ENCODE assay signal across 15 cellular contexts in the genomic region with DNA sequence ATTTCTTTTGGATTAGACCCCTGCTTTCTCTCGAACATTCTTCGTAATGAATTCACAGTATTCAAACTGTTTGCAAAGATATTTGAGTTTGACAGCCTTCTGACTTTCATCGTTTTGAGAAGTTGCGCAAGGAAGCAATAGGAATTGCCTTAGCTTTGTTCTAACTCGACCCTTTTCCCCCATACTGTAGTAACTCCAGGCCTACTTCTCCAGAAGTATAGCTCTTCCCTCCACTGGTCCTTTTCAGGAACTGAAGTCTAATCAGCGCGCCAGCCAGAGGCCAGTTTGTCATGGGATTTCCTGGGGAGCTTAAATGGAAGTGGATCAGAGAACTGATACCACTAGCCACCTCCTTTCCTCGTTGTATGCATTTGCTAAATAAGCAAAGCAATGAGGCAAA. TPM values are rescaled to one million over a fixed set of nuclear protein-coding genes. Genes with fewer than 3 reads are reported as not detected.
DNase-seq lines count a peak whose midpoint lies in the region; ATAC-seq, FAIRE-seq and TF ChIP-seq lines count a peak whose summit lies in the region.
"Had no signal": no experiment of that assay in that cellular context is flagged by ENCODE, and none has a peak within 500 bp of the region (broad histone marks: within the 10 kb centered on the region; RNA-seq: fewer than 3 reads in every experiment).

No MANE protein-coding gene starts in this region.

- peaks cover 84% of the 10 kb centered on the region for H3K36me3 Mint-ChIP-seq in Calu3 (ENCODE audit: insufficient read depth, unreplicated experiment)

- dilution Hi-C loops in mammary epithelial cell (cut with HindIII; ENCODE audit: low sequenced_read_pairs): no loop called here

- DNase-seq in A549 (ENCODE audit: low read depth in 1 of 2, low spot score in 1 of 2) (no peak), Calu3 (no peak), mammary epithelial cell (no peak), left lung (no peak), NCI-H1417 treated with DMSO at 0.1 percent for 48 hours (lab: John Stamatoyannopoulos, UW) (no peak), mesenchymal stem cell (no peak)
- DNase-seq: DMS79, NCI-H1105 treated with DMSO at 0.1 percent for 48 hours, pancreas had no signal

- FAIRE-seq in A549 (lab: Jason Lieb, UNC): no peak
- FAIRE-seq: pancreas had no signal

- H4K20me1 ChIP-seq in mammary epithelial cell (ENCODE audit: insufficient read depth, low read length): no peaks in the 10 kb centered on the region

- no peaks in the 10 kb centered on the region for H3K4me1 Mint-ChIP-seq in Calu3 (ENCODE audit: low read depth, unreplicated experiment)
- H3K4me1 Mint-ChIP-seq: activated T-helper 17 cell treated with anti-CD3 and anti-CD28 coated beads, Interleukin-2, amount 50 U/mL, for 72 hours; B cell had no signal

- no peaks in the 10 kb centered on the region for H3K27me3 Mint-ChIP-seq in Calu3 (ENCODE audit: unreplicated experiment)
- H3K27me3 Mint-ChIP-seq: activated T-helper 17 cell treated with anti-CD3 and anti-CD28 coated beads, Interleukin-2, amount 50 U/mL, for 72 hours; B cell; IgD-negative memory B cell had no signal

- H2BK120ac ChIP-seq in mesenchymal stem cell (ENCODE audit: low read depth, low read length): no peak overlapping the region

- H3K4me1 ChIP-seq in A549 (no peaks in the 10 kb centered on the region), mammary epithelial cell (ENCODE audit: insufficient read depth, low read length) (peaks cover 38% of the 10 kb centered on the region), left lung (no peaks in the 10 kb centered on the region), mesenchymal stem cell (ENCODE audit: control insufficient read depth, insufficient read depth, low read depth, low read length) (no peaks in the 10 kb centered on the region)
- H3K4me1 ChIP-seq: pancreas had no signal

- no peaks in the 10 kb centered on the region for H3K9me3 Mint-ChIP-seq in Calu3 (ENCODE audit: low read depth, unreplicated experiment)
- H3K9me3 Mint-ChIP-seq: activated T-helper 17 cell treated with anti-CD3 and anti-CD28 coated beads, Interleukin-2, amount 50 U/mL, for 72 hours; IgD-negative memory B cell had no signal

- 88% methylated on average over 8 of the region's 8 CpGs for WGBS in A549 (ENCODE audit: missing lambda C conversion rate)
- 73% methylated on average over 7 of the region's 8 CpGs for WGBS in mammary epithelial cell (ENCODE audit: low coverage, missing lambda C conversion rate)
- 97% methylated on average over 8 of the region's 8 CpGs for WGBS in mesenchymal stem cell

- BruUV-seq in Calu3 (replicated peaks; lab: Mats Ljungman, UMichigan) (TSS peak; percentile 45), mammary epithelial cell (replicated peaks; lab: Mats Ljungman, UMichigan) (TSS peak; percentile 71)

- CTCF ChIA-PET in A549 (lab: Yijun Ruan, JAX): interaction anchor here (1.6 to 2.2 kb wide), 3 partner anchors 25 to 27 kb away, joined by 5 to 8 read pairs (median 6); no protein-coding TSS in a partner anchor
- CTCF ChIA-PET in Calu3 (lab: Charles Lee): interaction anchor here (1.2 kb wide), 1 partner anchor 25 kb away, joined by 3 read pairs; no protein-coding TSS in a partner anchor
- CTCF ChIA-PET in mammary epithelial cell (lab: Charles Lee; ENCODE audit: low non-redundant PET): no interaction called here

- no peak for TF ChIP-seq CTCF in A549 (IDR thresholded peaks at IDR 0.05)
- TF ChIP-seq CTCF in Calu3 (IDR thresholded peaks at IDR 0.05; ENCODE audit: unreplicated experiment): no peak
- no peak for TF ChIP-seq CTCF in mammary epithelial cell (conservative IDR thresholded peaks at IDR 0.05 in 1 of 2, IDR thresholded peaks at IDR 0.05 in 1 of 2; ENCODE audit: extremely low read depth in 1 of 2, insufficient read depth in 1 of 2, low read depth in 1 of 2, low read length in 2 of 2)
- no peak for TF ChIP-seq CTCF in left lung (IDR thresholded peaks at IDR 0.05)

- H3K9ac ChIP-seq in mammary epithelial cell (ENCODE audit: insufficient read depth, low read length) (no peak overlapping the region), mesenchymal stem cell (ENCODE audit: low read length) (no peak overlapping the region)

- H3K79me1 ChIP-seq in mesenchymal stem cell (replicated peaks; ENCODE audit: low read length, poor library complexity, severe bottlenecking): peaks cover 31% of the 10 kb centered on the region

- no peak for TF ChIP-seq RAD21 in A549 (conservative IDR thresholded peaks at IDR 0.05 in 1 of 2, IDR thresholded peaks at IDR 0.05 in 1 of 2)

- H3K4ac ChIP-seq in mesenchymal stem cell (ENCODE audit: low read depth in 1 of 2, low read length in 2 of 2): no peak overlapping the region

- H3K23ac ChIP-seq in mesenchymal stem cell (ENCODE audit: low read length in 2 of 2): no peak overlapping the region

- no peak overlapping the region for H2AK5ac ChIP-seq in mesenchymal stem cell (ENCODE audit: low read length, severe bottlenecking)

- H3K4me2 ChIP-seq in A549 (no peak overlapping the region), mammary epithelial cell (ENCODE audit: insufficient read depth, low read depth, low read length) (peak overlapping the region; percentile 64), mesenchymal stem cell (ENCODE audit: low read length, poor library complexity, severe bottlenecking) (no peak overlapping the region)

- no peak overlapping the region for H3K14ac ChIP-seq in mesenchymal stem cell (ENCODE audit: low read length in 2 of 2)

- H3K4me3 ChIP-seq in A549 (no peak overlapping the region), mammary epithelial cell (replicated peaks in 1 of 3; ENCODE audit: insufficient read depth in 1 of 3, low read depth in 2 of 3, low read length in 3 of 3) (no peak overlapping the region), left lung (no peak overlapping the region), mesenchymal stem cell (ENCODE audit: insufficient read depth in 1 of 2, low read depth in 1 of 2, low read length in 2 of 2) (no peak overlapping the region)
- H3K4me3 ChIP-seq: ascending aorta, pancreas had no signal

- H3K4me3 Mint-ChIP-seq in Calu3 (ENCODE audit: low read depth, unreplicated experiment): no peak overlapping the region
- H3K4me3 Mint-ChIP-seq: activated T-helper 17 cell treated with anti-CD3 and anti-CD28 coated beads, Interleukin-2, amount 50 U/mL, for 72 hours; B cell; IgD-negative memory B cell had no signal

- H2AFZ ChIP-seq in mammary epithelial cell (ENCODE audit: low read depth, low read length) (no peak overlapping the region), mesenchymal stem cell (ENCODE audit: low read depth, low read length) (no peak overlapping the region)

- TF ChIP-seq POLR2A in A549 (IDR thresholded peaks at IDR 0.05; ENCODE audit: low read length): no peak

- in situ Hi-C loops in mammary epithelial cell (cut with MboI; ENCODE audit: low sequenced_read_pairs in 2 of 2): loop anchor here (25.0 kb wide), 4 partner anchors 784 to 1484 kb away; partner anchors contain the start of genes DNAH3 (in 1 of the 2) and LDAF1 (in 1 of the 2)

- H3K79me2 ChIP-seq in mammary epithelial cell (ENCODE audit: insufficient read depth, low read length): peaks cover 36% of the 10 kb centered on the region

- H3K27ac ChIP-seq in A549 (no peak overlapping the region), mammary epithelial cell (ENCODE audit: insufficient read depth, low read depth, low read length) (peak overlapping the region; percentile 96), left lung (no peak overlapping the region), mesenchymal stem cell (ENCODE audit: low read length, poor library complexity, severe bottlenecking) (no peak overlapping the region)
- H3K27ac ChIP-seq: pancreas had no signal

- ATAC-seq in A549 (no peak), left lung (peak; percentile 64), HG03469 (IDR thresholded peaks at IDR 0.05; ENCODE audit: unreplicated experiment) (no peak), HG02798 (IDR thresholded peaks at IDR 0.05; ENCODE audit: poor library complexity, unreplicated experiment) (no peak)
- ATAC-seq: activated T-helper 17 cell treated with anti-CD3 and anti-CD28 coated beads, Interleukin-2, amount 50 U/mL, for 72 hours had no signal

- H2BK12ac ChIP-seq in mesenchymal stem cell (ENCODE audit: low read length in 2 of 2): no peak overlapping the region

- H3K9me3 ChIP-seq in A549: peaks cover under 1% of the 10 kb centered on the region; the same call in 2 of the 3 replicates
- no peaks in the 10 kb centered on the region for H3K9me3 ChIP-seq in mammary epithelial cell (replicated peaks; ENCODE audit: insufficient read depth, low read length)
- H3K9me3 ChIP-seq in left lung: no peaks in the 10 kb centered on the region
- peaks cover 4% of the 10 kb centered on the region for H3K9me3 ChIP-seq in mesenchymal stem cell (ENCODE audit: control insufficient read depth, low read length)
- H3K9me3 ChIP-seq: ascending aorta, pancreas had no signal

- no peak overlapping the region for H3K27ac Mint-ChIP-seq in Calu3 (ENCODE audit: unreplicated experiment)
- H3K27ac Mint-ChIP-seq: B cell had no signal

- no peak overlapping the region for H4K8ac ChIP-seq in mesenchymal stem cell (ENCODE audit: low read length)

- no peak overlapping the region for H3K18ac ChIP-seq in mesenchymal stem cell (ENCODE audit: low read depth in 1 of 2, low read length in 2 of 2)

- POLR2A ChIA-PET in A549 (lab: Yijun Ruan, JAX): no interaction called here

- no peak for TF ChIP-seq EP300 in A549 (IDR thresholded peaks at IDR 0.05)

- no peak overlapping the region for H2BK5ac ChIP-seq in mesenchymal stem cell (ENCODE audit: low read depth, low read length, poor library complexity, severe bottlenecking)

- no peak overlapping the region for H4K91ac ChIP-seq in mesenchymal stem cell (ENCODE audit: low read length)

- intact Hi-C loops in Calu3 (cut with micrococcal nuclease; ENCODE audit: unreplicated experiment): no loop called here
- intact Hi-C loops in mammary epithelial cell (cut with micrococcal nuclease): loop anchor here (5.0 kb wide), 2 partner anchors 34 to 49 kb away; partner anchors contain the start of gene POLR3E
- intact Hi-C loops in left lung (cut with DNase I): no loop called here

- H2BK15ac ChIP-seq in mesenchymal stem cell (ENCODE audit: low read depth, poor library complexity, severe bottlenecking): no peak overlapping the region

- H3K27me3 ChIP-seq in mammary epithelial cell (ENCODE audit: insufficient read depth, low read length) (no peaks in the 10 kb centered on the region), left lung (no peaks in the 10 kb centered on the region), mesenchymal stem cell (ENCODE audit: control insufficient read depth in 1 of 2, insufficient read depth in 1 of 2, low read length in 2 of 2) (no peaks in the 10 kb centered on the region)
- H3K27me3 ChIP-seq: ascending aorta, pancreas had no signal

- H3K36me3 ChIP-seq in mammary epithelial cell (ENCODE audit: insufficient read depth, low read length): peaks cover 22% of the 10 kb centered on the region
- H3K36me3 ChIP-seq in left lung: peaks cover 0 to 59% of the 10 kb centered on the region in 2 donors
- peaks cover 36 to 81% of the 10 kb centered on the region in 2 experiments for H3K36me3 ChIP-seq in mesenchymal stem cell (ENCODE audit: control insufficient read depth in 1 of 2, insufficient read depth in 2 of 2, low read depth in 1 of 2, low read length in 2 of 2)

RNA-seq across cellular contexts. Expression of gene CDR2, which starts 28.0 kb away (rescaled TPM):
- polyA plus RNA-seq in A549 (2011; rRNA removed) (38.4 and 44.3 TPM in 2 replicates), A549 (2017; fragmentation: RNase III; extraction: RNeasy Plus Mini Kit Qiagen cat#74134 plus additional on column Dnase treatment) (27.9 to 30.6 TPM (median 29.3 TPM) in 3 replicates), mammary epithelial cell (27.2 TPM)
- polyA plus RNA-seq in A549 (2012; cell fraction: cytosol; rRNA removed): 22.3 and 24.0 TPM in 2 replicates
- polyA plus RNA-seq in A549 (2012; cell fraction: nucleus; rRNA removed): 14.1 and 15.6 TPM in 2 replicates
- 22.7 and 25.3 TPM in 2 replicates for polyA minus RNA-seq in A549 (2011; rRNA and poly(A)+ RNA removed)
- total RNA-seq in Calu3 (2022) (76.2 and 78.9 TPM in 2 replicates), mammary epithelial cell (10 to 100 TPM; 31.3 to 32.3 TPM), left lung (10 to 100 TPM; 17.3 to 18.7 TPM)
- polyA minus RNA-seq in mammary epithelial cell: 14.1 TPM
- polyA plus RNA-seq in mesenchymal stem cell (2013, experiment 1 of 2): 28.7 TPM
- 29.5 TPM for polyA plus RNA-seq in mesenchymal stem cell (2013, experiment 2 of 2)

RNA-seq across cellular contexts. Expression of gene POLR3E, which starts 49.3 kb away (rescaled TPM):
- polyA plus RNA-seq in A549 (2011; rRNA removed) (77.9 and 93.0 TPM in 2 replicates), A549 (2017; fragmentation: RNase III; extraction: RNeasy Plus Mini Kit Qiagen cat#74134 plus additional on column Dnase treatment) (50.0 to 54.6 TPM (median 50.3 TPM) in 3 replicates), mammary epithelial cell (50.3 TPM)
- 79.6 and 114 TPM in 2 replicates for polyA plus RNA-seq in A549 (2012; cell fraction: cytosol; rRNA removed)
- 106 and 108 TPM in 2 replicates for polyA plus RNA-seq in A549 (2012; cell fraction: nucleus; rRNA removed)
- 345 and 346 TPM in 2 replicates for polyA minus RNA-seq in A549 (2011; rRNA and poly(A)+ RNA removed)
- total RNA-seq in Calu3 (2022) (95.2 and 96.4 TPM in 2 replicates), mammary epithelial cell (10 to 100 TPM; 22.7 to 41.1 TPM), left lung (10 to 100 TPM; 29.2 to 44.3 TPM)
- polyA minus RNA-seq in mammary epithelial cell: 213 TPM
- 18.4 TPM for polyA plus RNA-seq in mesenchymal stem cell (2013, experiment 1 of 2)
- 16.8 TPM for polyA plus RNA-seq in mesenchymal stem cell (2013, experiment 2 of 2)
